8 cellular contexts compared by ENCODE assay signal in the genomic region with DNA sequence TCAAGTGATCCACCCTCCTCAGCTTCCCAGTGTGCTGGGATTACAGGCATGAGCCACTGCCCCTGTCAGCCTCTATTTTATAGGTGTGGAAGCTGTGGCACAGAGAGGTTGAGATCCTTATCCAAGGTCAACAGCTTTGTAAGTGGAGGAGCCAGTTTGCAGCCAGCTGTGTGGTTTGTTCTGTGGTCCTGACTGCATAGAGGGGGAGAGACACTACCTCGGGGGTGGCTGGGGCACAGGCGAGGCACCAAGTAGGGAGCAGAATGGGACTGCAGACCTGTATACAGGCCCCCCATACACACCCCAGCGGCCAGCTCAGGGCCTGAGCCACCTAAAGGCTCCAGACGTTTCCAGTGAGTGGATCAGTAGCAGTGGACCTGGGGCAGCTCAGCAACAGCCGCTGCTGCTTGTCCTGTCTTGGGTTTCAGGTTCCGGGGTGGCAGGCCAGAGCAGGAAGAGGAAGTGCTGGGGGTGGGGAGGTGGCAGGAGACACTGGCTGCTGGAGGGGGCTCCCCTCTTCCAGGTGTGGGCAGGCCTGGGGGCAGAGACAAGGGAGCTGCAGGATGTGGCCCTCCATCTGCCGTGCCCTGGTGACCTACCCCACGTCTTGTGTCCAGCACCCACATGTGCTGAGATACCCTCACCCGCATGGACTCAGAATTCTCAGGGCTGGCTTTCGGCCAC. TPM values are rescaled to one million over a fixed set of nuclear protein-coding genes. Genes with fewer than 3 reads are reported as not detected.
DNase-seq lines count a peak whose midpoint lies in the region; ATAC-seq and TF ChIP-seq lines count a peak whose summit lies in the region.

No MANE protein-coding gene starts in this region.

- no peaks in the 10 kb centered on the region for H3K27me3 ChIP-seq in CD8-positive, alpha-beta T cell (ENCODE audit: insufficient read depth, low read length)

- peak in 6 of 7 experiments; percentile 47 to 83 (median 60) for DNase-seq in CD8-positive, alpha-beta T cell
- DNase-seq in activated CD8-positive, alpha-beta memory T cell treated with anti-CD3 and anti-CD28 coated beads, Interleukin-2, amount 10 ng/mL, durations not matched to agents 7 days and 5 days: peak; percentile 87
- DNase-seq in mucosa of descending colon: peak; percentile 33 to 86 (median 59)
- no peak for DNase-seq in NCI-H146 (lab: John Stamatoyannopoulos, UW)
- DNase-seq in DMS153 treated with DMSO at 0.1 percent for 48 hours (lab: John Stamatoyannopoulos, UW; ENCODE audit: unreplicated experiment): no peak
- no peak for DNase-seq in retina

- POLR2A ChIA-PET in CD8-positive, alpha-beta T cell (lab: Charles Lee): interaction anchor here (0.6 to 3.1 kb wide), 14 partner anchors 9 to 1294 kb away, joined by 3 to 30 read pairs (median 4); partner anchors contain the start of genes MORN3 and ORAI1

- peak overlapping the region; percentile 62 for H3K4me3 Mint-ChIP-seq in CD8-positive, alpha-beta T cell
- H3K4me3 Mint-ChIP-seq in activated CD8-positive, alpha-beta memory T cell treated with anti-CD3 and anti-CD28 coated beads, Interleukin-2, amount 10 ng/mL, durations not matched to agents 7 days and 5 days: peak overlapping the region; percentile 44

- H3K27me3 Mint-ChIP-seq in CD8-positive, alpha-beta T cell (ENCODE audit: low read depth): no peaks in the 10 kb centered on the region
- H3K27me3 Mint-ChIP-seq in activated CD8-positive, alpha-beta memory T cell treated with anti-CD3 and anti-CD28 coated beads, Interleukin-2, amount 10 ng/mL, durations not matched to agents 7 days and 5 days: no peaks in the 10 kb centered on the region

- H3K27ac ChIP-seq in CD8-positive, alpha-beta T cell (ENCODE audit: low read depth, low read length): peak overlapping the region; percentile 62

- TF ChIP-seq CTCF in CD8-positive, alpha-beta T cell (IDR thresholded peaks at IDR 0.05): no peak
- TF ChIP-seq CTCF in mucosa of descending colon (IDR thresholded peaks at IDR 0.05): no peak

- no peaks in the 10 kb centered on the region for H3K9me3 ChIP-seq in CD8-positive, alpha-beta T cell (ENCODE audit: low read length)
- H3K9me3 ChIP-seq in mucosa of descending colon: no peaks in the 10 kb centered on the region

- peaks cover 30% of the 10 kb centered on the region for H3K36me3 Mint-ChIP-seq in CD8-positive, alpha-beta T cell
- peaks cover 16% of the 10 kb centered on the region for H3K36me3 Mint-ChIP-seq in activated CD8-positive, alpha-beta memory T cell treated with anti-CD3 and anti-CD28 coated beads, Interleukin-2, amount 10 ng/mL, durations not matched to agents 7 days and 5 days

- H3K4me1 ChIP-seq in CD8-positive, alpha-beta T cell (ENCODE audit: insufficient read depth, low read length): peaks cover 53% of the 10 kb centered on the region
- H3K4me1 ChIP-seq in mucosa of descending colon (ENCODE audit: low read depth): peaks cover 9% of the 10 kb centered on the region

- peak overlapping the region; percentile 84 for H3K27ac Mint-ChIP-seq in CD8-positive, alpha-beta T cell
- H3K27ac Mint-ChIP-seq in activated CD8-positive, alpha-beta memory T cell treated with anti-CD3 and anti-CD28 coated beads, Interleukin-2, amount 10 ng/mL, durations not matched to agents 7 days and 5 days: peak overlapping the region; percentile 90

- ATAC-seq in CD8-positive, alpha-beta T cell: peak; percentile 77
- ATAC-seq in HG02763 (IDR thresholded peaks at IDR 0.05; ENCODE audit: unreplicated experiment) (peak; percentile 49), mucosa of descending colon (peak; percentile 80), HG03039 (IDR thresholded peaks at IDR 0.05; ENCODE audit: unreplicated experiment) (no peak)
- ATAC-seq in activated CD8-positive, alpha-beta memory T cell treated with anti-CD3 and anti-CD28 coated beads, Interleukin-2, amount 10 ng/mL, durations not matched to agents 7 days and 5 days: peak; percentile 85

- peaks cover 63% of the 10 kb centered on the region for H3K4me1 Mint-ChIP-seq in CD8-positive, alpha-beta T cell (ENCODE audit: low read depth)
- H3K4me1 Mint-ChIP-seq in activated CD8-positive, alpha-beta memory T cell treated with anti-CD3 and anti-CD28 coated beads, Interleukin-2, amount 10 ng/mL, durations not matched to agents 7 days and 5 days: peaks cover 45% of the 10 kb centered on the region

- peaks cover 8% of the 10 kb centered on the region for H3K36me3 ChIP-seq in CD8-positive, alpha-beta T cell (ENCODE audit: insufficient read depth, low read length)
- H3K36me3 ChIP-seq in mucosa of descending colon (ENCODE audit: low read depth): no peaks in the 10 kb centered on the region

- CTCF ChIA-PET in CD8-positive, alpha-beta T cell (lab: Charles Lee): interaction anchor here (0.9 to 4.5 kb wide), 18 partner anchors 9 to 159 kb away, joined by 3 to 26 read pairs (median 4); partner anchors contain the start of genes MORN3 and ORAI1
- CTCF ChIA-PET in activated CD8-positive, alpha-beta memory T cell treated with anti-CD3 and anti-CD28 coated beads, Interleukin-2, amount 10 ng/mL, durations not matched to agents 7 days and 5 days (lab: Charles Lee): interaction anchor here (0.6 to 4.6 kb wide), 11 partner anchors 11 to 114 kb away, joined by 3 to 54 read pairs (median 6); partner anchors contain the start of gene ORAI1

- H3K9me3 Mint-ChIP-seq in CD8-positive, alpha-beta T cell: no peaks in the 10 kb centered on the region
- H3K9me3 Mint-ChIP-seq in activated CD8-positive, alpha-beta memory T cell treated with anti-CD3 and anti-CD28 coated beads, Interleukin-2, amount 10 ng/mL, durations not matched to agents 7 days and 5 days (ENCODE audit: low read depth): no peaks in the 10 kb centered on the region

- H3K4me3 ChIP-seq in CD8-positive, alpha-beta T cell (ENCODE audit: low read depth, low read length): peak overlapping the region; percentile 53
- H3K4me3 ChIP-seq in mucosa of descending colon: no peak overlapping the region

- intact Hi-C loops in CD8-positive, alpha-beta T cell (cut with DNase I, micrococcal nuclease): no loop called here
- intact Hi-C loops in mucosa of descending colon (cut with DNase I, micrococcal nuclease): no loop called here

RNA-seq across cellular contexts. Expression of gene ORAI1, which starts 11.0 kb away (rescaled TPM):
- total RNA-seq in CD8-positive, alpha-beta T cell: 10 to 100 TPM; 59.0 to 62.1 TPM
- 10 to 100 TPM; 53.7 to 61.1 TPM for total RNA-seq in activated CD8-positive, alpha-beta memory T cell treated with anti-CD3 and anti-CD28 coated beads, Interleukin-2, amount 10 ng/mL, durations not matched to agents 7 days and 5 days
- total RNA-seq in mucosa of descending colon: 10 to 100 TPM in 2 of 3 donors, 1 to 10 TPM in 1; 8.2 to 17.6 (median 13.6) TPM

RNA-seq across cellular contexts. Expression of gene MORN3, which starts 32.1 kb away (rescaled TPM):
- 1 to 10 TPM; 6.7 to 7.5 TPM for total RNA-seq in CD8-positive, alpha-beta T cell
- total RNA-seq in activated CD8-positive, alpha-beta memory T cell treated with anti-CD3 and anti-CD28 coated beads, Interleukin-2, amount 10 ng/mL, durations not matched to agents 7 days and 5 days: 1 to 10 TPM in 1 of 2 experiments, under 1 TPM in 1; 0.54 to 1.2 TPM
- total RNA-seq in mucosa of descending colon: under 1 TPM; 0.17 to 0.35 (median 0.22) TPM

RNA-seq across cellular contexts. Expression of gene KDM2B, which starts 56.5 kb away (rescaled TPM):
- 10 to 100 TPM; 80.8 to 87.3 TPM for total RNA-seq in CD8-positive, alpha-beta T cell
- 10 to 100 TPM; 63.8 to 64.8 TPM for total RNA-seq in activated CD8-positive, alpha-beta memory T cell treated with anti-CD3 and anti-CD28 coated beads, Interleukin-2, amount 10 ng/mL, durations not matched to agents 7 days and 5 days
- 10 to 100 TPM; 17.9 to 24.5 (median 18.3) TPM for total RNA-seq in mucosa of descending colon

Comparison
In these comparisons a context has a peak if more than half of its experiments do, and no peak if none do; other contexts are left out.
1. DNase-seq: peak in CD8-positive, alpha-beta T cell (6 of 7), activated CD8-positive, alpha-beta memory T cell treated with anti-CD3 and anti-CD28 coated beads, Interleukin-2, amount 10 ng/mL, durations not matched to agents 7 days and 5 days (single experiment) and mucosa of descending colon (3 of 3); none in NCI-H146 (single experiment), DMS153 treated with DMSO at 0.1 percent for 48 hours (single experiment) and retina (single experiment).